Comparison of ENCODE assay signal across 1 cellular context in the genomic region with DNA sequence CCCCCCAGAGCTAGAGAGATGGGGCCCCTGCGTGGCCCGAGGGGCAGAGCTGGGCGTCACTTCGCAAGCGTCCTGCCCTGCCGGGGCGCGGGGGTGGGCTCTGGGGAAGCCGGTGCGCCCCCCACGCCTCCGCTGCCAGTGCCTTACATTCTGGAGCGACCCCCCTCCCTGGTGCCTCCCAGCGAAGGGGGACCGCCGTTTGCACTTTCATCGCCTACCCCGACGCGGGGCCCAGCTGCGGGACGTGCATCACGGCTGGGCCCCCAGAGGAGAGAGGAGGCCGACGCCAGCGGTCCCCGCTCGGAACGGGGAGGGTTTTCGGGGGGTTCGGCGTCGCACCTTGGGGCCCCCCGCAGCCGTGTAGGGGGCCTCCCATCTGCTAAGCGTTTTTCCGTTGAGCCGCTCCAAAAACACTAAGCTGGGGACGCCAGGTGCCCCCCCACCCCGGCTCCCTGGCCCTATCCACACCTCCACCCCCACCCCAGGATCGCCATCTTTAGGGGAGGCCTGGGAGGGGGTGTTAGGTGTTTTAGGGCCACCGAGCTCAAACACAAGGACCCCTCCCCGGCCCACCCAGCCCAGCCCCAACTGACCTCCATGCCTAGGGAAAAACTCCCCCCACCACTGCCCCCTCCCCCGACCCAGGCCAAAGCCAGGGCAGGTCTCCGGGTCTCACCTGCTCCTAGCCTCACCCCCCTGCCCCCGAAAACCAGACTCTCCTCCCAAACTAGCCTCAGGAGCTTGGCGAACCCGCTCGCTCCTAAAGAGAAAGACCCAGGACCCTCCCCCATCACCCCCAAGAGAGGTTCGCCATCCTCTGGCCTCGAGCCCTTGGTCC.
TF ChIP-seq lines count a peak whose summit lies in the region.

No MANE protein-coding gene starts in this region.

TF ChIP-seq in K562, 482 proteins besides CTCF, POLR2A, EP300 and RAD21 (continues in another document):
- TF ChIP-seq ZNF75A (CRISPR knock-in tag; IDR thresholded peaks at IDR 0.05): no peak
- no peak for TF ChIP-seq LARP7 (IDR thresholded peaks at IDR 0.05)
- no peak for TF ChIP-seq ZNF764 (CRISPR knock-in tag; IDR thresholded peaks at IDR 0.05; ENCODE audit: low read depth)
- peak; percentile 95 for TF ChIP-seq RBM22 (IDR thresholded peaks at IDR 0.05; ENCODE audit: low read depth, low read length, poor library complexity, severe bottlenecking)
- TF ChIP-seq, protein P1, sequence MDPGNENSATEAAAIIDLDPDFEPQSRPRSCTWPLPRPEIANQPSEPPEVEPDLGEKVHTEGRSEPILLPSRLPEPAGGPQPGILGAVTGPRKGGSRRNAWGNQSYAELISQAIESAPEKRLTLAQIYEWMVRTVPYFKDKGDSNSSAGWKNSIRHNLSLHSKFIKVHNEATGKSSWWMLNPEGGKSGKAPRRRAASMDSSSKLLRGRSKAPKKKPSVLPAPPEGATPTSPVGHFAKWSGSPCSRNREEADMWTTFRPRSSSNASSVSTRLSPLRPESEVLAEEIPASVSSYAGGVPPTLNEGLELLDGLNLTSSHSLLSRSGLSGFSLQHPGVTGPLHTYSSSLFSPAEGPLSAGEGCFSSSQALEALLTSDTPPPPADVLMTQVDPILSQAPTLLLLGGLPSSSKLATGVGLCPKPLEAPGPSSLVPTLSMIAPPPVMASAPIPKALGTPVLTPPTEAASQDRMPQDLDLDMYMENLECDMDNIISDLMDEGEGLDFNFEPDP (CRISPR knock-in tag; IDR thresholded peaks at IDR 0.05): no peak
- no peak for TF ChIP-seq CHCHD3 (CRISPR knock-in tag; IDR thresholded peaks at IDR 0.05)
- TF ChIP-seq, protein P2, sequence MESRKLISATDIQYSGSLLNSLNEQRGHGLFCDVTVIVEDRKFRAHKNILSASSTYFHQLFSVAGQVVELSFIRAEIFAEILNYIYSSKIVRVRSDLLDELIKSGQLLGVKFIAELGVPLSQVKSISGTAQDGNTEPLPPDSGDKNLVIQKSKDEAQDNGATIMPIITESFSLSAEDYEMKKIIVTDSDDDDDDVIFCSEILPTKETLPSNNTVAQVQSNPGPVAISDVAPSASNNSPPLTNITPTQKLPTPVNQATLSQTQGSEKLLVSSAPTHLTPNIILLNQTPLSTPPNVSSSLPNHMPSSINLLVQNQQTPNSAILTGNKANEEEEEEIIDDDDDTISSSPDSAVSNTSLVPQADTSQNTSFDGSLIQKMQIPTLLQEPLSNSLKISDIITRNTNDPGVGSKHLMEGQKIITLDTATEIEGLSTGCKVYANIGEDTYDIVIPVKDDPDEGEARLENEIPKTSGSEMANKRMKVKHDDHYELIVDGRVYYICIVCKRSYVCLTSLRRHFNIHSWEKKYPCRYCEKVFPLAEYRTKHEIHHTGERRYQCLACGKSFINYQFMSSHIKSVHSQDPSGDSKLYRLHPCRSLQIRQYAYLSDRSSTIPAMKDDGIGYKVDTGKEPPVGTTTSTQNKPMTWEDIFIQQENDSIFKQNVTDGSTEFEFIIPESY (CRISPR knock-in tag; IDR thresholded peaks at IDR 0.05): peak; percentile 49; the same call in 1 of the 2 replicates
- TF ChIP-seq MGA (IDR thresholded peaks at IDR 0.05): no peak
- no peak for TF ChIP-seq ZBTB7A (IDR thresholded peaks at IDR 0.05; ENCODE audit: borderline replicate concordance, control insufficient read depth, low read depth, low read length)
- TF ChIP-seq IRF1 (CRISPR knock-in tag; IDR thresholded peaks at IDR 0.05; ENCODE audit: borderline replicate concordance): no peak
- no peak for TF ChIP-seq BCOR (IDR thresholded peaks at IDR 0.05)
- no peak for TF ChIP-seq FUS (optimal IDR thresholded peaks at IDR 0.05; ENCODE audit: low read depth, low read length)
- TF ChIP-seq FIP1L1 (IDR thresholded peaks at IDR 0.05; ENCODE audit: low read depth, low read length, poor library complexity, severe bottlenecking): peak; percentile 36
- TF ChIP-seq TRIM24 (IDR thresholded peaks at IDR 0.05): no peak
- TF ChIP-seq PTBP1 (IDR thresholded peaks at IDR 0.05; ENCODE audit: low read depth, low read length): no peak
- TF ChIP-seq ZFP36 (IDR thresholded peaks at IDR 0.05; ENCODE audit: low read depth, low read length, partially characterized antibody): no peak
- TF ChIP-seq, protein P3, sequence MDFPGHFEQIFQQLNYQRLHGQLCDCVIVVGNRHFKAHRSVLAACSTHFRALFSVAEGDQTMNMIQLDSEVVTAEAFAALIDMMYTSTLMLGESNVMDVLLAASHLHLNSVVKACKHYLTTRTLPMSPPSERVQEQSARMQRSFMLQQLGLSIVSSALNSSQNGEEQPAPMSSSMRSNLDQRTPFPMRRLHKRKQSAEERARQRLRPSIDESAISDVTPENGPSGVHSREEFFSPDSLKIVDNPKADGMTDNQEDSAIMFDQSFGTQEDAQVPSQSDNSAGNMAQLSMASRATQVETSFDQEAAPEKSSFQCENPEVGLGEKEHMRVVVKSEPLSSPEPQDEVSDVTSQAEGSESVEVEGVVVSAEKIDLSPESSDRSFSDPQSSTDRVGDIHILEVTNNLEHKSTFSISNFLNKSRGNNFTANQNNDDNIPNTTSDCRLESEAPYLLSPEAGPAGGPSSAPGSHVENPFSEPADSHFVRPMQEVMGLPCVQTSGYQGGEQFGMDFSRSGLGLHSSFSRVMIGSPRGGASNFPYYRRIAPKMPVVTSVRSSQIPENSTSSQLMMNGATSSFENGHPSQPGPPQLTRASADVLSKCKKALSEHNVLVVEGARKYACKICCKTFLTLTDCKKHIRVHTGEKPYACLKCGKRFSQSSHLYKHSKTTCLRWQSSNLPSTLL (IDR thresholded peaks at IDR 0.05): no peak
- TF ChIP-seq NKRF (IDR thresholded peaks at IDR 0.05; ENCODE audit: borderline replicate concordance): no peak
- TF ChIP-seq SMARCC2 (IDR thresholded peaks at IDR 0.05; ENCODE audit: low read depth): no peak
- peak; percentile 40 for TF ChIP-seq PCBP1 (IDR thresholded peaks at IDR 0.05; ENCODE audit: low read depth, low read length, poor library complexity, severe bottlenecking)
- no peak for TF ChIP-seq U2AF2 (optimal IDR thresholded peaks at IDR 0.05; ENCODE audit: low read depth, low read length)
- TF ChIP-seq, protein P4, sequence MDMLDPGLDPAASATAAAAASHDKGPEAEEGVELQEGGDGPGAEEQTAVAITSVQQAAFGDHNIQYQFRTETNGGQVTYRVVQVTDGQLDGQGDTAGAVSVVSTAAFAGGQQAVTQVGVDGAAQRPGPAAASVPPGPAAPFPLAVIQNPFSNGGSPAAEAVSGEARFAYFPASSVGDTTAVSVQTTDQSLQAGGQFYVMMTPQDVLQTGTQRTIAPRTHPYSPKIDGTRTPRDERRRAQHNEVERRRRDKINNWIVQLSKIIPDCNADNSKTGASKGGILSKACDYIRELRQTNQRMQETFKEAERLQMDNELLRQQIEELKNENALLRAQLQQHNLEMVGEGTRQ (CRISPR knock-in tag; IDR thresholded peaks at IDR 0.05): no peak
- no peak for TF ChIP-seq RNF2 (IDR thresholded peaks at IDR 0.05)
- TF ChIP-seq MCM2 (IDR thresholded peaks at IDR 0.05; ENCODE audit: low read depth): no peak
- TF ChIP-seq, protein P5, sequence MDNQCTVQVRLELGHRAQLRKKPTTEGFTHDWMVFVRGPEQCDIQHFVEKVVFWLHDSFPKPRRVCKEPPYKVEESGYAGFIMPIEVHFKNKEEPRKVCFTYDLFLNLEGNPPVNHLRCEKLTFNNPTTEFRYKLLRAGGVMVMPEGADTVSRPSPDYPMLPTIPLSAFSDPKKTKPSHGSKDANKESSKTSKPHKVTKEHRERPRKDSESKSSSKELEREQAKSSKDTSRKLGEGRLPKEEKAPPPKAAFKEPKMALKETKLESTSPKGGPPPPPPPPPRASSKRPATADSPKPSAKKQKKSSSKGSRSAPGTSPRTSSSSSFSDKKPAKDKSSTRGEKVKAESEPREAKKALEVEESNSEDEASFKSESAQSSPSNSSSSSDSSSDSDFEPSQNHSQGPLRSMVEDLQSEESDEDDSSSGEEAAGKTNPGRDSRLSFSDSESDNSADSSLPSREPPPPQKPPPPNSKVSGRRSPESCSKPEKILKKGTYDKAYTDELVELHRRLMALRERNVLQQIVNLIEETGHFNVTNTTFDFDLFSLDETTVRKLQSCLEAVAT (IDR thresholded peaks at IDR 0.05): no peak
- no peak for TF ChIP-seq SIN3B (IDR thresholded peaks at IDR 0.05; ENCODE audit: low read depth)
